ENCODE assay signal across 23 cellular contexts in the genomic region with DNA sequence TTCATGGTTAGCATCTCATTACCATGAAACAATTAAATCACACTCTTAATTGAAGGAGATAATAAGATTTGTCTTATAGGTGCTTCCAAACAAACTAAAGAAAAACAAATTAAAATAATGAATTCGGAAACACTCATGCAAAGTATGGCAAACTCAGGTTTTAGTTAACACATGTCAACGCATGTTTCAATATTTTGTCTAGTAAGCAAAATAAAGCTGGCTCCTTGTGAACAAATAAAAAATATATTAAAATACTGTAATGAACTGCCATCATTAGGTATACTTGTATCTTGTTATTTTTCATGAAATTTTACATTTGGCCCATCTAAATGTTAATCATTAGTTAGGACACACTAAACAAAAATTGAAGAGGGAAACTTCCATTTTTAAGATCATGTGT.
DNase-seq lines count a peak whose midpoint lies in the region; ATAC-seq and TF ChIP-seq lines count a peak whose summit lies in the region.
"Had no signal": no experiment of that assay in that cellular context is flagged by ENCODE, and none has a peak within 500 bp of the region (broad histone marks: within the 10 kb centered on the region; RNA-seq: fewer than 3 reads in every experiment).

No MANE protein-coding gene starts in this region.

- peaks cover 0 to 32% (median 4%) of the 10 kb centered on the region in 12 donors for H3K4me1 ChIP-seq in heart left ventricle
- H3K4me1 ChIP-seq in duodenal mucosa (ENCODE audit: control insufficient read depth in 1 of 2, insufficient read depth in 2 of 2, low read length in 2 of 2) = peaks cover 4 to 18% of the 10 kb centered on the region in 2 donors
- H3K4me1 ChIP-seq in lower lobe of right lung = peaks cover 15% of the 10 kb centered on the region

- H3K27ac ChIP-seq in heart left ventricle (peak overlapping the region; percentile 7 to 92 (median 79)), duodenal mucosa (ENCODE audit: low read depth, low read length) (no peak overlapping the region), lower lobe of right lung (peak overlapping the region; percentile 54)
- H3K27ac ChIP-seq: SK-N-MC, tibial artery had no signal

- intact Hi-C loops in heart left ventricle (cut with DNase I) = loop anchor here in 2 of 10 donors (10.0 kb wide), 2 partner anchors 151 to 621 kb away; partner anchors contain the start of genes ACTRT3 (in 1 of the 2) and TERC (in 1 of the 2)
- intact Hi-C loops in left cardiac atrium (cut with DNase I) = no loop called here
- intact Hi-C loops in lower lobe of right lung (cut with DNase I) = loop anchor here (10.0 kb wide), 1 partner anchor 101 kb away; no protein-coding TSS in a partner anchor

- peaks cover 74% of the 10 kb centered on the region for H3K27me3 Mint-ChIP-seq in type B pancreatic cell

- H3K27me3 ChIP-seq in heart left ventricle (peaks cover 0 to 53% (median 44%) of the 10 kb centered on the region in 9 donors), duodenal mucosa (ENCODE audit: control insufficient read depth in 1 of 2, insufficient read depth in 2 of 2, low read length in 2 of 2) (peaks cover 14 to 31% of the 10 kb centered on the region in 2 donors), lower lobe of right lung (ENCODE audit: low read depth) (peaks cover 26% of the 10 kb centered on the region)

- H3K27ac Mint-ChIP-seq in type B pancreatic cell = no peak overlapping the region
- H3K27ac Mint-ChIP-seq: activated naive CD4-positive, alpha-beta T cell treated with anti-CD3 and anti-CD28 coated beads for 36 hours had no signal

- H3K9ac ChIP-seq in duodenal mucosa (ENCODE audit: low read depth in 1 of 2, low read length in 2 of 2) = peak overlapping the region in 1 of 2 donors; percentile 80

- TF ChIP-seq CTCF in heart left ventricle (IDR thresholded peaks at IDR 0.05) (no peak), lower lobe of right lung (IDR thresholded peaks at IDR 0.05) (no peak), type B pancreatic cell (conservative IDR thresholded peaks at IDR 0.05) (no peak)

- H3K4me3 ChIP-seq in heart left ventricle (peak overlapping the region in 11 of 12 donors; percentile 18 to 72 (median 60)), duodenal mucosa (ENCODE audit: low read depth in 1 of 2, low read length in 2 of 2) (peak overlapping the region; percentile 77 to 88), lower lobe of right lung (peak overlapping the region; percentile 57)
- H3K4me3 ChIP-seq: SK-N-MC, tibial artery had no signal

- DNase-seq in heart left ventricle (no peak), left cardiac atrium (no peak), lower lobe of right lung (no peak), type B pancreatic cell (ENCODE audit: extremely low spot score, unreplicated experiment) (no peak)
- DNase-seq: 8988T; activated CD4-positive, alpha-beta T cell treated with anti-CD3 and anti-CD28 coated beads, Interleukin-2, amount 50 U/mL, for 1 hour; activated naive CD4-positive, alpha-beta T cell treated with anti-CD3 and anti-CD28 coated beads for 36 hours; C1 segment of cervical spinal cord; DMS53; effector CD4-positive, alpha-beta T cell; MM.1S; NCI-H2107; NCI-H69; occipital lobe; stimulated activated CD4-positive, alpha-beta T cell treated with anti-CD3 and anti-CD28 coated beads, Interleukin-4, amount 100 ng/mL, for 1 hour; stimulated activated CD8-positive, alpha-beta memory T cell treated with anti-CD3 and anti-CD28 coated beads, Interleukin-4, amount 100 ng/mL, for 48 hours; tibial artery had no signal

- peak overlapping the region; percentile 95 for H3K4me3 Mint-ChIP-seq in type B pancreatic cell
- H3K4me3 Mint-ChIP-seq: activated naive CD4-positive, alpha-beta T cell treated with anti-CD3 and anti-CD28 coated beads for 36 hours had no signal

- peaks cover 7% of the 10 kb centered on the region for H3K36me3 Mint-ChIP-seq in type B pancreatic cell
- H3K36me3 Mint-ChIP-seq: brain had no signal

- no peak for ATAC-seq in heart left ventricle
- no peak for ATAC-seq in left cardiac atrium
- ATAC-seq in lower lobe of right lung = no peak
- ATAC-seq in GM19452 (IDR thresholded peaks at IDR 0.05; ENCODE audit: unreplicated experiment) = no peak
- no peak for ATAC-seq in HG03097 (IDR thresholded peaks at IDR 0.05; ENCODE audit: low FRiP score, unreplicated experiment)
- ATAC-seq in HG03460 (IDR thresholded peaks at IDR 0.05; ENCODE audit: unreplicated experiment) = no peak

- TF ChIP-seq POLR2A in heart left ventricle (IDR thresholded peaks at IDR 0.05) = no peak

- no peaks in the 10 kb centered on the region for H3K9me3 ChIP-seq in heart left ventricle
- no peaks in the 10 kb centered on the region for H3K9me3 ChIP-seq in duodenal mucosa (ENCODE audit: control insufficient read depth in 1 of 2, low read length in 2 of 2)
- no peaks in the 10 kb centered on the region for H3K9me3 ChIP-seq in lower lobe of right lung
- H3K9me3 ChIP-seq: tibial artery had no signal

- peaks cover 29% of the 10 kb centered on the region for H3K4me1 Mint-ChIP-seq in type B pancreatic cell (ENCODE audit: unreplicated experiment)

- WGBS in heart left ventricle, 4 donors = 63 to 74% (median 68%) methylated on average over 2 of the region's 2 CpGs

- H3K36me3 ChIP-seq in heart left ventricle (peaks cover 0 to 3% (median 0%) of the 10 kb centered on the region in 9 donors), duodenal mucosa (ENCODE audit: control insufficient read depth in 1 of 2, insufficient read depth in 2 of 2, low read length in 2 of 2) (peaks cover 0 to 4% of the 10 kb centered on the region in 2 donors), lower lobe of right lung (no peaks in the 10 kb centered on the region)
- H3K36me3 ChIP-seq: tibial artery had no signal

- H3K9me3 Mint-ChIP-seq in type B pancreatic cell = no peaks in the 10 kb centered on the region
- H3K9me3 Mint-ChIP-seq: activated naive CD4-positive, alpha-beta T cell treated with anti-CD3 and anti-CD28 coated beads for 36 hours had no signal
